In genomic region chr16:11502239-11502638, GRCh38 we compare ENCODE assay signal across 15 cellular contexts.
DNase-seq lines count a peak whose midpoint lies in the region; ATAC-seq and TF ChIP-seq lines count a peak whose summit lies in the region.
"Had no signal": no experiment of that assay in that cellular context is flagged by ENCODE, and none has a peak within 500 bp of the region (broad histone marks: within the 10 kb centered on the region; RNA-seq: fewer than 3 reads in every experiment).

No MANE protein-coding gene starts in this region.

- H3K27ac Mint-ChIP-seq in H9: no peak overlapping the region

- no peak overlapping the region for H3K4ac ChIP-seq in H9 (ENCODE audit: low read depth, low read length)

- H3K4me1 ChIP-seq in H9 (ENCODE audit: insufficient read depth, low read length): no peaks in the 10 kb centered on the region; the same call in 1 of the 2 replicates
- H3K4me1 ChIP-seq in NT2/D1 (ENCODE audit: insufficient read depth, insufficient read length): peaks cover 34% of the 10 kb centered on the region
- H3K4me1 ChIP-seq in iPS-20b (ENCODE audit: insufficient read depth, low read length): peaks cover 13% of the 10 kb centered on the region; the same call in 1 of the 2 replicates

- H3K36me3 ChIP-seq in NT2/D1 (ENCODE audit: insufficient read depth, insufficient read length, low read length) (no peaks in the 10 kb centered on the region), iPS-20b (ENCODE audit: insufficient read depth, low read depth, low read length) (no peaks in the 10 kb centered on the region)
- H3K36me3 ChIP-seq: BE2C had no signal

- no peak overlapping the region for H3K14ac ChIP-seq in H9 (ENCODE audit: insufficient read depth, low read length)

- peak overlapping the region; percentile 30 for H3K4me2 ChIP-seq in H9 (ENCODE audit: insufficient read depth, insufficient read length, low read length)
- H3K4me2 ChIP-seq: A549 had no signal

- no peak for DNase-seq in H9
- no peak for DNase-seq in NT2/D1 (ENCODE audit: low read depth, low spot score)
- DNase-seq: BE2C; Caco-2; CD8-positive, alpha-beta memory T cell; DMS53; GF-D8; GOT3; HCEC 1CT; Karpas-422 had no signal

- no peak overlapping the region for H4K5ac ChIP-seq in H9 (ENCODE audit: insufficient read length, low read depth, low read length)

- no peak overlapping the region for H3K23ac ChIP-seq in H9 (ENCODE audit: insufficient read length, low read depth, low read length)

- no peaks in the 10 kb centered on the region for H3K23me2 ChIP-seq in H9 (ENCODE audit: insufficient read length, low read depth, low read length, poor library complexity, severe bottlenecking)

- no peak overlapping the region for H3T11ph ChIP-seq in H9 (ENCODE audit: low read length)

- H3K4me3 ChIP-seq in NT2/D1 (ENCODE audit: insufficient read length, low read depth) (no peak overlapping the region), iPS-20b (ENCODE audit: low read length) (peak overlapping the region; percentile 9; the same call in 1 of the 2 replicates)
- H3K4me3 ChIP-seq: A549 had no signal

- H3K79me1 ChIP-seq in H9 (ENCODE audit: insufficient read depth, low read depth, low read length, poor library complexity, severe bottlenecking): no peaks in the 10 kb centered on the region

- H2AK5ac ChIP-seq in H9 (ENCODE audit: insufficient read length, low read length): no peak overlapping the region

- no peaks in the 10 kb centered on the region; the same call in none of the 2 replicates for H3K27me3 Mint-ChIP-seq in H9 (ENCODE audit: low read depth)
- H3K27me3 Mint-ChIP-seq: CD8-positive, alpha-beta memory T cell had no signal

- no peaks in the 10 kb centered on the region for H4K20me1 ChIP-seq in H9 (ENCODE audit: control insufficient read depth, insufficient read depth, insufficient read length)

- no peak overlapping the region for H2BK5ac ChIP-seq in H9 (ENCODE audit: insufficient read length, low read length)

- H2BK15ac ChIP-seq in H9 (ENCODE audit: low read depth, low read length): no peak overlapping the region

- no peaks in the 10 kb centered on the region for H3K79me2 ChIP-seq in H9 (ENCODE audit: insufficient read depth, low read length)

- H2BK12ac ChIP-seq in H9 (ENCODE audit: insufficient read length, low read depth, low read length): no peak overlapping the region

- TF ChIP-seq CTCF in H9 (conservative IDR thresholded peaks at IDR 0.05): no peak

- no peaks in the 10 kb centered on the region for H3K9me3 Mint-ChIP-seq in H9
- H3K9me3 Mint-ChIP-seq: CD8-positive, alpha-beta memory T cell had no signal

- no peak overlapping the region for H2AFZ ChIP-seq in H9 (ENCODE audit: low read length)

- H3K9me3 ChIP-seq in H9 (ENCODE audit: control insufficient read depth, low read depth, low read length) (no peaks in the 10 kb centered on the region), NT2/D1 (ENCODE audit: insufficient read depth, low read length) (no peaks in the 10 kb centered on the region), iPS-20b (ENCODE audit: insufficient read depth, low read depth, low read length) (no peaks in the 10 kb centered on the region)
- H3K9me3 ChIP-seq: A549, BE2C, Caco-2 had no signal

- no peak overlapping the region for H3K9ac ChIP-seq in H9 (ENCODE audit: extremely low read depth, insufficient read length, low read length)
- peak overlapping the region; percentile 29 for H3K9ac ChIP-seq in NT2/D1 (ENCODE audit: insufficient read length, low read depth)
- no peak overlapping the region for H3K9ac ChIP-seq in iPS-20b (ENCODE audit: low read depth, low read length)

- no peak overlapping the region for H3K4me3 Mint-ChIP-seq in H9

- no peaks in the 10 kb centered on the region for H3K36me3 Mint-ChIP-seq in H9 (ENCODE audit: insufficient read depth in 1 of 3, low read depth in 3 of 3)
- H3K36me3 Mint-ChIP-seq: CD8-positive, alpha-beta memory T cell had no signal

- WGBS in H9 (ENCODE audit: extremely low coverage, insufficient read length, low lambda C conversion rate): no CpG with 5 or more reads among the region's 4 CpGs

- no peaks in the 10 kb centered on the region for H3K27me3 ChIP-seq in H9 (ENCODE audit: insufficient read depth, low read length)
- no peaks in the 10 kb centered on the region for H3K27me3 ChIP-seq in NT2/D1 (ENCODE audit: insufficient read depth, insufficient read length)
- no peaks in the 10 kb centered on the region for H3K27me3 ChIP-seq in iPS-20b (ENCODE audit: insufficient read depth, low read length)
- H3K27me3 ChIP-seq: BE2C had no signal

- H4K8ac ChIP-seq in H9 (replicated peaks; ENCODE audit: insufficient read length, low read depth, low read length): no peak overlapping the region

- no peak overlapping the region for H2BK120ac ChIP-seq in H9 (ENCODE audit: low read depth, low read length, poor library complexity, severe bottlenecking)

- H3K18ac ChIP-seq in H9 (ENCODE audit: insufficient read length, low read depth, low read length): no peak overlapping the region

- H3K4me1 Mint-ChIP-seq in H9: peaks cover 41 to 56% of the 10 kb centered on the region in 2 experiments

- H3K27ac ChIP-seq in H9 (ENCODE audit: insufficient read length, low read depth, low read length) (no peak overlapping the region), iPS-20b (ENCODE audit: low read length) (no peak overlapping the region)

- H4K91ac ChIP-seq in H9 (ENCODE audit: insufficient read length, low read depth, low read length): no peak overlapping the region

- ATAC-seq in HG03039 (IDR thresholded peaks at IDR 0.05; ENCODE audit: unreplicated experiment) (no peak), HG03280 (IDR thresholded peaks at IDR 0.05; ENCODE audit: unreplicated experiment) (no peak), GM21367 (IDR thresholded peaks at IDR 0.05; ENCODE audit: unreplicated experiment) (no peak)
- ATAC-seq: A549 had no signal

- no peak overlapping the region for H3K56ac ChIP-seq in H9 (ENCODE audit: insufficient read length, low read depth, low read length)

- H2BK20ac ChIP-seq in H9 (ENCODE audit: low read depth, low read length, poor library complexity, severe bottlenecking): no peak overlapping the region
